8 cellular contexts compared by ENCODE assay signal in the genomic region with DNA sequence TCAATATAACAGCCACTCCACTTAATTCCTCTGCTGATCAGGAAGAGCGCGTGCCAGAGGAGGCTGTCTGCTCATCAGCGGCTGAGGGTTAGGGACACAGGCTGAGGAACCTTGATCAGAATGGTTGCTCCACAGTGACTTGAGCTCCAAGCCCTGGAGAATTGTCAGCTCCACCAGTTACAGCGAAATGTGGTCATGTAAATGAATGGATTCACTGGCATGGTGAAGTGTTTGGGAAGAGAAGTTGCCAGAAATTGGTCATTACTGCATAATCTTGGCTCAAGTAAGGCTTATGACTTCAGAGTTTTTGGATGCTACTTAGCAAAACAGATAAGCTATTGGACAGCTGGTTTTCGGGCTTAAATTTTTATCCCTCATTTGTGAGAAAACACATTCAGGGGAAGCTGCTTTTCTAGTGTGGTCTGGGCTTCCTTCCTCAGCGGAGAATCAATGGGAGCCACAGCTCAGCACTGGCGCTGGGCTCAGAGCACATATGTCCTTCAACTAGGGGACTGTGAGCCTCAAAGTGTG.
A peak's percentile ranks its signal among the peaks of the same experiment; 100 is the strongest.
DNase-seq lines count a peak whose midpoint lies in the region; ATAC-seq, FAIRE-seq and TF ChIP-seq lines count a peak whose summit lies in the region.

No MANE protein-coding gene starts in this region.

- in situ Hi-C loops in GM12878 (cut with MboI), result no loop called here

- H3K9ac ChIP-seq in GM12878 (ENCODE audit: control insufficient read depth, insufficient read depth, low read length), result no peak overlapping the region

- 87% methylated on average over 7 of the region's 7 CpGs for WGBS in GM12878 (ENCODE audit: insufficient coverage, insufficient replicate concordance, low lambda C conversion rate, missing lambda C conversion rate)

- FAIRE-seq in GM12892 (lab: Jason Lieb, UNC) (peak; percentile 24), GM12878 (lab: Jason Lieb, UNC) (no peak)

- POLR2A ChIA-PET in GM12878 (lab: Charles Lee), result interaction anchor here (0.8 kb wide), 1 partner anchor 12 kb away, joined by 4 read pairs; no protein-coding TSS in a partner anchor
- POLR2A ChIA-PET in OCI-LY7 (lab: Charles Lee), result no interaction called here
- POLR2A ChIA-PET in activated CD4-positive, alpha-beta memory T cell treated with anti-CD3 and anti-CD28 coated beads, Interleukin-2, amount 10 ng/mL, durations not matched to agents 7 days and 5 days (lab: Charles Lee), result interaction anchor here (1.1 kb wide), 1 partner anchor 32 kb away, joined by 3 read pairs; no protein-coding TSS in a partner anchor

- SMC1A ChIA-PET in GM12878 (lab: Charles Lee; ENCODE audit: uncharacterized antibody, unreplicated experiment), result interaction anchor here (0.9 to 1.7 kb wide), 10 partner anchors 9 to 135 kb away, joined by 3 to 5 read pairs (median 4); no protein-coding TSS in a partner anchor

- intact Hi-C loops in GM12878 (cut with micrococcal nuclease; ENCODE audit: unreplicated experiment) (no loop called here), OCI-LY7 (cut with micrococcal nuclease; ENCODE audit: unreplicated experiment) (no loop called here)

- no peak for TF ChIP-seq CTCF in GM12878 (IDR thresholded peaks at IDR 0.05 in 2 of 3, conservative IDR thresholded peaks at IDR 0.05 in 1 of 3; ENCODE audit: control insufficient read depth in 2 of 3, extremely low read depth in 1 of 3, insufficient read depth in 1 of 3, low read depth in 3 of 3, low read length in 3 of 3)
- TF ChIP-seq CTCF in OCI-LY7 (conservative IDR thresholded peaks at IDR 0.05; ENCODE audit: low read length), result no peak

- H3K9me3 Mint-ChIP-seq in activated CD4-positive, alpha-beta memory T cell treated with anti-CD3 and anti-CD28 coated beads, Interleukin-2, amount 10 ng/mL, durations not matched to agents 7 days and 5 days, result no peaks in the 10 kb centered on the region

- CTCF ChIA-PET in GM12878 (lab: Yijun Ruan, JAX) (interaction anchor here (0.8 to 1.8 kb wide), 3 partner anchors 12 to 134 kb away, joined by 3 to 5 read pairs (median 3); no protein-coding TSS in a partner anchor), OCI-LY7 (lab: Charles Lee; ENCODE audit: unreplicated experiment) (no interaction called here)
- CTCF ChIA-PET in activated CD4-positive, alpha-beta memory T cell treated with anti-CD3 and anti-CD28 coated beads, Interleukin-2, amount 10 ng/mL, durations not matched to agents 7 days and 5 days (lab: Charles Lee), result no interaction called here

- no peak for DNase-seq in GM12892 (ENCODE audit: insufficient read length)
- DNase-seq in GM12878 (ENCODE audit: low read depth, low spot score), result no peak
- DNase-seq in inferior parietal cortex (ENCODE audit: extremely low spot score), result peak; percentile 45
- DNase-seq in stromal cell of bone marrow (ENCODE audit: low read depth), result peak; percentile 91
- no peak for DNase-seq in NCI-H2227 treated with DMSO at 0.1 percent for 48 hours (lab: John Stamatoyannopoulos, UW)
- no peak for DNase-seq in nucleus accumbens (lab: John Stamatoyannopoulos, UW)
- DNase-seq in OCI-LY7 (ENCODE audit: low spot score), result no peak
- no peak for DNase-seq in activated CD4-positive, alpha-beta memory T cell treated with anti-CD3 and anti-CD28 coated beads, Interleukin-2, amount 10 ng/mL, durations not matched to agents 7 days and 5 days

- H3K4me3 ChIP-seq in GM12878 (no peak overlapping the region), OCI-LY7 (ENCODE audit: low read depth, low read length, poor library complexity, severe bottlenecking) (no peak overlapping the region)

- H3K9me2 ChIP-seq in OCI-LY7 (ENCODE audit: insufficient read depth, low read length), result no peaks in the 10 kb centered on the region

- H3K4me2 ChIP-seq in GM12878 (ENCODE audit: control insufficient read depth, insufficient read depth) (no peak overlapping the region), OCI-LY7 (ENCODE audit: low read length) (no peak overlapping the region)

- H3K27me3 Mint-ChIP-seq in activated CD4-positive, alpha-beta memory T cell treated with anti-CD3 and anti-CD28 coated beads, Interleukin-2, amount 10 ng/mL, durations not matched to agents 7 days and 5 days, result no peaks in the 10 kb centered on the region

- H3K9me3 ChIP-seq in GM12878 (replicated peaks; ENCODE audit: control insufficient read depth, insufficient read depth, low read length) (no peaks in the 10 kb centered on the region), OCI-LY7 (ENCODE audit: low read length) (no peaks in the 10 kb centered on the region)

- RAD21 ChIA-PET in GM12878 (lab: Charles Lee; ENCODE audit: unreplicated experiment), result interaction anchor here (1.0 to 1.6 kb wide), 3 partner anchors 15 to 120 kb away, joined by 3 read pairs; no protein-coding TSS in a partner anchor

- no peak for TF ChIP-seq RAD21 in GM12878 (IDR thresholded peaks at IDR 0.05; ENCODE audit: insufficient read depth, low read depth, low read length)

- H3K27me3 ChIP-seq in GM12878 (replicated peaks in 1 of 2; ENCODE audit: control insufficient read depth in 2 of 2, insufficient read depth in 2 of 2, low read length in 1 of 2), result no peaks in the 10 kb centered on the region

- H4K20me1 ChIP-seq in GM12878 (ENCODE audit: control insufficient read depth, insufficient read depth), result no peaks in the 10 kb centered on the region
- no peaks in the 10 kb centered on the region for H4K20me1 ChIP-seq in OCI-LY7 (ENCODE audit: insufficient read depth, low read length)

- H3K4me1 Mint-ChIP-seq in activated CD4-positive, alpha-beta memory T cell treated with anti-CD3 and anti-CD28 coated beads, Interleukin-2, amount 10 ng/mL, durations not matched to agents 7 days and 5 days, result no peaks in the 10 kb centered on the region

- ATAC-seq in GM12878, result no peak

- H2AFZ ChIP-seq in GM12878 (ENCODE audit: control insufficient read depth, low read depth, low read length), result no peak overlapping the region
- no peak overlapping the region for H2AFZ ChIP-seq in OCI-LY7 (ENCODE audit: low read length)

- TF ChIP-seq POLR2A in GM12892 (IDR thresholded peaks at IDR 0.05; ENCODE audit: low read depth, low read length) (no peak), GM12878 (IDR thresholded peaks at IDR 0.05; ENCODE audit: low read depth, low read length) (no peak)

- TSS peak; percentile 6 for BruUV-seq in GM12878 (replicated peaks; lab: Mats Ljungman, UMichigan)
- no TSS peak for BruUV-seq in OCI-LY7 (replicated peaks; lab: Mats Ljungman, UMichigan)

- H3K4me1 ChIP-seq in GM12878 (ENCODE audit: control insufficient read depth, insufficient read depth, low read length), result no peaks in the 10 kb centered on the region
- H3K4me1 ChIP-seq in OCI-LY7 (ENCODE audit: insufficient read depth, low read length, poor library complexity, severe bottlenecking), result no peaks in the 10 kb centered on the region

- H3K79me2 ChIP-seq in GM12878 (ENCODE audit: control insufficient read depth, insufficient read depth, low read length) (no peaks in the 10 kb centered on the region), OCI-LY7 (ENCODE audit: insufficient read depth, low read depth, low read length) (no peaks in the 10 kb centered on the region)

- no peak overlapping the region for H3K27ac ChIP-seq in GM12878 (ENCODE audit: control insufficient read depth, insufficient read depth)
- H3K27ac ChIP-seq in OCI-LY7 (ENCODE audit: low read depth, low read length, poor library complexity, severe bottlenecking), result no peak overlapping the region

- H3K36me3 ChIP-seq in GM12878 (ENCODE audit: control insufficient read depth in 2 of 2, insufficient read depth in 2 of 2, low read length in 1 of 2) (peaks cover 18 to 19% of the 10 kb centered on the region in 2 experiments; a peak in 3 of 4 replicates), OCI-LY7 (ENCODE audit: insufficient read depth, low read length) (peaks cover 100% of the 10 kb centered on the region)

- H3K36me3 Mint-ChIP-seq in activated CD4-positive, alpha-beta memory T cell treated with anti-CD3 and anti-CD28 coated beads, Interleukin-2, amount 10 ng/mL, durations not matched to agents 7 days and 5 days (ENCODE audit: low read depth), result peaks cover 75% of the 10 kb centered on the region

- no peak overlapping the region for H3K27ac Mint-ChIP-seq in activated CD4-positive, alpha-beta memory T cell treated with anti-CD3 and anti-CD28 coated beads, Interleukin-2, amount 10 ng/mL, durations not matched to agents 7 days and 5 days

- no peak for TF ChIP-seq EP300 in GM12878 (IDR thresholded peaks at IDR 0.05; ENCODE audit: borderline replicate concordance in 1 of 2, control insufficient read depth in 1 of 2, low read depth in 2 of 2, low read length in 2 of 2)

- no peak overlapping the region for H3K4me3 Mint-ChIP-seq in activated CD4-positive, alpha-beta memory T cell treated with anti-CD3 and anti-CD28 coated beads, Interleukin-2, amount 10 ng/mL, durations not matched to agents 7 days and 5 days

TF ChIP-seq in GM12878, 131 proteins besides CTCF, POLR2A, EP300 and RAD21:
- 0 out of 2 replicates have a peak, but pooled peaks have one; percentile 20 for TF ChIP-seq POLR2AphosphoS5 (IDR thresholded peaks at IDR 0.05; ENCODE audit: low read length)
- no peak for TF ChIP-seq PML (IDR thresholded peaks at IDR 0.05; ENCODE audit: low read length)

Comparison
In these comparisons a context has a peak if more than half of its experiments do, and no peak if none do; other contexts are left out.
1. DNase-seq: peak in inferior parietal cortex (single experiment) and stromal cell of bone marrow (single experiment); none in GM12892 (single experiment), GM12878 (single experiment), NCI-H2227 treated with DMSO at 0.1 percent for 48 hours (single experiment), nucleus accumbens (0 of 56), OCI-LY7 (single experiment) and activated CD4-positive, alpha-beta memory T cell treated with anti-CD3 and anti-CD28 coated beads, Interleukin-2, amount 10 ng/mL, durations not matched to agents 7 days and 5 days (single experiment).